In genomic region chr17:30095507-30096244, GRCh38 we compare ENCODE assay signal across 10 cellular contexts. TPM values are rescaled to one million over a fixed set of nuclear protein-coding genes. Genes with fewer than 3 reads are reported as not detected.
DNase-seq lines count a peak whose midpoint lies in the region; ATAC-seq, FAIRE-seq and TF ChIP-seq lines count a peak whose summit lies in the region.
"Had no signal": no experiment of that assay in that cellular context is flagged by ENCODE, and none has a peak within 500 bp of the region (broad histone marks: within the 10 kb centered on the region; RNA-seq: fewer than 3 reads in every experiment).

No MANE protein-coding gene starts in this region.

- FAIRE-seq in endothelial cell of umbilical vein (lab: Jason Lieb, UNC): peak; percentile 63

- POLR2A ChIA-PET in OCI-LY7 (lab: Charles Lee): interaction anchor here (1.2 kb wide), 1 partner anchor 14 kb away, joined by 4 read pairs; no protein-coding TSS in a partner anchor
- POLR2A ChIA-PET in endothelial cell of umbilical vein (lab: Charles Lee): no interaction called here

- no peaks in the 10 kb centered on the region for H3K9me3 ChIP-seq in OCI-LY7 (ENCODE audit: low read length)
- H3K9me3 ChIP-seq in endothelial cell of umbilical vein (replicated peaks; ENCODE audit: control insufficient read depth, insufficient read depth, low read length): no peaks in the 10 kb centered on the region
- no peaks in the 10 kb centered on the region for H3K9me3 ChIP-seq in effector memory CD4-positive, alpha-beta T cell (ENCODE audit: control insufficient read depth, low read length)

- no peak overlapping the region for H3K9ac ChIP-seq in endothelial cell of umbilical vein (replicated peaks; ENCODE audit: extremely low read depth, insufficient read depth, low read length)

- BruUV-seq in OCI-LY7 (replicated peaks; lab: Mats Ljungman, UMichigan) (no TSS peak), endothelial cell of umbilical vein (replicated peaks; lab: Mats Ljungman, UMichigan) (no TSS peak)

- H4K20me1 ChIP-seq in OCI-LY7 (ENCODE audit: insufficient read depth, low read length) (no peaks in the 10 kb centered on the region), endothelial cell of umbilical vein (replicated peaks; ENCODE audit: control insufficient read depth, extremely low read depth, insufficient read depth, low read length) (no peaks in the 10 kb centered on the region)

- no peaks in the 10 kb centered on the region for H3K36me3 ChIP-seq in OCI-LY7 (ENCODE audit: insufficient read depth, low read length)
- H3K36me3 ChIP-seq in endothelial cell of umbilical vein (ENCODE audit: control insufficient read depth in 2 of 2, extremely low read depth in 1 of 2, insufficient read depth in 2 of 2, low read length in 2 of 2): no peaks in the 10 kb centered on the region
- no peaks in the 10 kb centered on the region for H3K36me3 ChIP-seq in effector memory CD4-positive, alpha-beta T cell (ENCODE audit: control insufficient read depth, insufficient read depth, low read length)

- H3K4me1 ChIP-seq in OCI-LY7 (ENCODE audit: insufficient read depth, low read length, poor library complexity, severe bottlenecking): peaks cover 6% of the 10 kb centered on the region
- no peaks in the 10 kb centered on the region for H3K4me1 ChIP-seq in endothelial cell of umbilical vein (ENCODE audit: control insufficient read depth, extremely low read depth, insufficient read depth, low read length)
- H3K4me1 ChIP-seq in effector memory CD4-positive, alpha-beta T cell (ENCODE audit: control insufficient read depth, insufficient read depth, low read length, poor library complexity, severe bottlenecking): peaks cover 4% of the 10 kb centered on the region

- CTCF ChIA-PET in OCI-LY7 (lab: Charles Lee; ENCODE audit: unreplicated experiment) (no interaction called here), endothelial cell of umbilical vein (lab: Charles Lee) (interaction anchor here (1.0 to 6.2 kb wide), 22 partner anchors 9 to 515 kb away, joined by 3 to 206 read pairs (median 4); partner anchors contain the start of gene SSH2)

- no peak for TF ChIP-seq POLR2A in endothelial cell of umbilical vein (IDR thresholded peaks at IDR 0.05; ENCODE audit: low read depth, low read length)

- no peak overlapping the region for H3K4me3 Mint-ChIP-seq in neural crest cell
- H3K4me3 Mint-ChIP-seq: natural killer cell, T-cell had no signal

- no peak overlapping the region for H3K27ac ChIP-seq in OCI-LY7 (ENCODE audit: low read depth, low read length, poor library complexity, severe bottlenecking)
- no peak overlapping the region for H3K27ac ChIP-seq in endothelial cell of umbilical vein (ENCODE audit: insufficient read depth, low read depth, low read length)
- no peak overlapping the region for H3K27ac ChIP-seq in effector memory CD4-positive, alpha-beta T cell (ENCODE audit: insufficient read depth, low read length, poor library complexity, severe bottlenecking)

- H3K4me2 ChIP-seq in OCI-LY7 (ENCODE audit: low read length): no peak overlapping the region
- no peak overlapping the region for H3K4me2 ChIP-seq in endothelial cell of umbilical vein (ENCODE audit: insufficient read depth, low read length)

- peak overlapping the region; percentile 28; the same call in 1 of the 2 replicates for H2AFZ ChIP-seq in OCI-LY7 (ENCODE audit: low read length)
- H2AFZ ChIP-seq in endothelial cell of umbilical vein (ENCODE audit: low read depth, low read length): no peak overlapping the region

- H3K79me2 ChIP-seq in OCI-LY7 (ENCODE audit: insufficient read depth, low read depth, low read length) (no peaks in the 10 kb centered on the region), endothelial cell of umbilical vein (ENCODE audit: control insufficient read depth, insufficient read depth, low read length) (no peaks in the 10 kb centered on the region)

- no peaks in the 10 kb centered on the region for H3K4me1 Mint-ChIP-seq in neural crest cell

- TF ChIP-seq CTCF in OCI-LY7 (conservative IDR thresholded peaks at IDR 0.05; ENCODE audit: low read length): peak; percentile 79
- TF ChIP-seq CTCF in endothelial cell of umbilical vein (IDR thresholded peaks at IDR 0.05; ENCODE audit: extremely low read depth in 1 of 2, insufficient read depth in 1 of 2, low read depth in 1 of 2, low read length in 2 of 2): peak; percentile 29 to 48
- peak; percentile 64 for TF ChIP-seq CTCF in neural crest cell (conservative IDR thresholded peaks at IDR 0.05)

- dilution Hi-C loops in endothelial cell of umbilical vein (cut with MboI; ENCODE audit: extremely low pct_ligation_motif_present, low sequenced_read_pairs): no loop called here

- no peaks in the 10 kb centered on the region for H3K36me3 Mint-ChIP-seq in neural crest cell (ENCODE audit: low read depth)
- H3K36me3 Mint-ChIP-seq: natural killer cell, T-cell had no signal

- no peaks in the 10 kb centered on the region for H3K9me1 ChIP-seq in endothelial cell of umbilical vein (replicated peaks; ENCODE audit: control insufficient read depth, extremely low read depth, insufficient read depth, low read length)

- H3K4me3 ChIP-seq in OCI-LY7 (ENCODE audit: low read depth, low read length, poor library complexity, severe bottlenecking): no peak overlapping the region
- no peak overlapping the region for H3K4me3 ChIP-seq in endothelial cell of umbilical vein (replicated peaks in 1 of 3; ENCODE audit: insufficient read depth in 1 of 3, low read depth in 1 of 3, low read length in 3 of 3)
- no peak overlapping the region for H3K4me3 ChIP-seq in effector memory CD4-positive, alpha-beta T cell (ENCODE audit: insufficient read depth, low read depth, low read length, poor library complexity, severe bottlenecking)

- no peaks in the 10 kb centered on the region for H3K9me2 ChIP-seq in OCI-LY7 (ENCODE audit: insufficient read depth, low read length)

- intact Hi-C loops in OCI-LY7 (cut with micrococcal nuclease; ENCODE audit: unreplicated experiment) (no loop called here), endothelial cell of umbilical vein (cut with micrococcal nuclease) (loop anchor here (10.0 kb wide), 2 partner anchors 161 to 721 kb away; partner anchors contain the start of gene SSH2)

- no peaks in the 10 kb centered on the region for H3K27me3 Mint-ChIP-seq in neural crest cell (ENCODE audit: low read depth)

- DNase-seq in COLO829 (ENCODE audit: low spot score) (peak; percentile 86), H4 (ENCODE audit: low spot score) (peak; percentile 76), OCI-LY7 (ENCODE audit: low spot score) (peak; percentile 55), endothelial cell of umbilical vein (ENCODE audit: low read depth, low spot score) (peak; percentile 76), neural crest cell (ENCODE audit: low read depth, low spot score) (peak; percentile 28), DMS79 treated with DMSO at 0.1 percent for 48 hours (lab: John Stamatoyannopoulos, UW) (no peak)
- DNase-seq in effector memory CD4-positive, alpha-beta T cell: no peak
- DNase-seq: natural killer cell, T-cell had no signal

- no peaks in the 10 kb centered on the region for H3K27me3 ChIP-seq in endothelial cell of umbilical vein (ENCODE audit: control insufficient read depth in 2 of 2, insufficient read depth in 2 of 2, low read length in 2 of 2)
- no peaks in the 10 kb centered on the region for H3K27me3 ChIP-seq in effector memory CD4-positive, alpha-beta T cell (replicated peaks; ENCODE audit: control insufficient read depth, insufficient read depth, low read length, poor library complexity, severe bottlenecking)

- no peak for ATAC-seq in GM21619 (IDR thresholded peaks at IDR 0.05; ENCODE audit: unreplicated experiment)

- H3K27ac Mint-ChIP-seq in neural crest cell (ENCODE audit: unreplicated experiment): no peak overlapping the region
- H3K27ac Mint-ChIP-seq: natural killer cell, T-cell had no signal

- H3K9me3 Mint-ChIP-seq in neural crest cell: no peaks in the 10 kb centered on the region
- H3K9me3 Mint-ChIP-seq: natural killer cell, T-cell had no signal

TF ChIP-seq in endothelial cell of umbilical vein, 7 proteins besides CTCF, POLR2A, EP300 and RAD21:
- TF ChIP-seq EZH2 (IDR thresholded peaks at IDR 0.05; ENCODE audit: borderline replicate concordance, low read depth, low read length, severe bottlenecking) (no peak), POLR2AphosphoS5 (IDR thresholded peaks at IDR 0.05; ENCODE audit: insufficient read depth, low read depth, low read length) (no peak), MYC (IDR thresholded peaks at IDR 0.05; ENCODE audit: low read depth, low read length) (no peak), MAX (IDR thresholded peaks at IDR 0.05; ENCODE audit: insufficient read depth, insufficient read length) (no peak), GATA2 (IDR thresholded peaks at IDR 0.05; ENCODE audit: insufficient read depth, insufficient read length, low read depth, low read length) (no peak), JUN (IDR thresholded peaks at IDR 0.05; ENCODE audit: borderline replicate concordance, insufficient read depth, insufficient read length, low read depth) (no peak), FOS (IDR thresholded peaks at IDR 0.05; ENCODE audit: borderline replicate concordance, insufficient read depth, low read length) (peak; percentile 12)
TF ChIP-seq in endothelial cell of umbilical vein: peak in this region for 1.

RNA-seq across cellular contexts. Expression of gene NSRP1, which starts 20.9 kb away (rescaled TPM):
- total RNA-seq in H4 (2014; rRNA removed; shearing (Covaris generic)): 1.9 and 5.0 TPM in 2 replicates
- 18.6 and 26.1 TPM in 2 replicates for total RNA-seq in OCI-LY7 (2014; rRNA removed; shearing (Covaris generic))
- 43.5 and 44.1 TPM in 2 replicates for total RNA-seq in OCI-LY7 (2022)
- 28.4 and 29.1 TPM in 2 replicates for total RNA-seq in endothelial cell of umbilical vein
- polyA plus RNA-seq in endothelial cell of umbilical vein: 6.9 and 11.2 TPM in 2 replicates
- polyA plus RNA-seq in endothelial cell of umbilical vein (2011; cell fraction: cytosol; rRNA removed): 13.6 and 14.7 TPM in 2 replicates
- 22.2 and 26.3 TPM in 2 replicates for polyA plus RNA-seq in endothelial cell of umbilical vein (2011; cell fraction: nucleus; rRNA removed)
- polyA plus RNA-seq in endothelial cell of umbilical vein (2012): 24.9 and 29.7 TPM in 2 replicates
- polyA minus RNA-seq in endothelial cell of umbilical vein: 13.5 and 16.0 TPM in 2 replicates
- 10.3 TPM for polyA minus RNA-seq in endothelial cell of umbilical vein (2011; cell fraction: cytosol; rRNA and poly(A)+ RNA removed)
- 20.3 and 31.1 TPM in 2 replicates for polyA minus RNA-seq in endothelial cell of umbilical vein (2011; cell fraction: nucleus; rRNA and poly(A)+ RNA removed)
- 28.2 and 30.7 TPM in 2 replicates for total RNA-seq in neural crest cell

Comparison
In these comparisons a context has a peak if more than half of its experiments do, and no peak if none do; other contexts are left out.
1. DNase-seq: peak in COLO829 (single experiment), H4 (single experiment), OCI-LY7 (single experiment), endothelial cell of umbilical vein (single experiment) and neural crest cell (single experiment); none in DMS79 treated with DMSO at 0.1 percent for 48 hours (single experiment) and effector memory CD4-positive, alpha-beta T cell (0 of 3).
2. Peak in every context shown above with its lines, with median percentiles within 50 percentile points of each other: CTCF ChIP-seq.